ENCODE assay signal across 13 cellular contexts in genomic region chr22:43085658-43086606, GRCh38. TPM values are rescaled to one million over a fixed set of nuclear protein-coding genes. Genes with fewer than 3 reads are reported as not detected.
DNase-seq lines count a peak whose midpoint lies in the region; ATAC-seq and TF ChIP-seq lines count a peak whose summit lies in the region.
"Had no signal": no experiment of that assay in that cellular context is flagged by ENCODE, and none has a peak within 500 bp of the region (broad histone marks: within the 10 kb centered on the region; RNA-seq: fewer than 3 reads in every experiment).

No MANE protein-coding gene starts in this region.

- H3K27me3 Mint-ChIP-seq in CD4-positive, alpha-beta T cell, result no peaks in the 10 kb centered on the region
- H3K27me3 Mint-ChIP-seq in activated CD4-positive, alpha-beta memory T cell treated with anti-CD3 and anti-CD28 coated beads, Interleukin-2, amount 10 ng/mL, durations not matched to agents 7 days and 5 days, result no peaks in the 10 kb centered on the region
- H3K27me3 Mint-ChIP-seq: stimulated activated naive CD8-positive, alpha-beta T cell treated with anti-CD3 and anti-CD28 coated beads, Interleukin-15, Interleukin-2, amounts not matched to agents 100 ng/mL and 50 ng/mL, for 24 hours had no signal

- peaks cover 16% of the 10 kb centered on the region for H3K4me1 Mint-ChIP-seq in CD4-positive, alpha-beta T cell (ENCODE audit: low read depth)
- peaks cover 27% of the 10 kb centered on the region for H3K4me1 Mint-ChIP-seq in activated CD4-positive, alpha-beta memory T cell treated with anti-CD3 and anti-CD28 coated beads, Interleukin-2, amount 10 ng/mL, durations not matched to agents 7 days and 5 days

- no peaks in the 10 kb centered on the region for H3K27me3 ChIP-seq in CD4-positive, alpha-beta T cell (ENCODE audit: control insufficient read depth, insufficient read depth, low read length)
- H3K27me3 ChIP-seq in right cardiac atrium (ENCODE audit: control insufficient read depth, insufficient read depth), result no peaks in the 10 kb centered on the region

- CTCF ChIA-PET in CD4-positive, alpha-beta T cell (lab: Charles Lee), result no interaction called here
- CTCF ChIA-PET in activated CD4-positive, alpha-beta memory T cell treated with anti-CD3 and anti-CD28 coated beads, Interleukin-2, amount 10 ng/mL, durations not matched to agents 7 days and 5 days (lab: Charles Lee), result interaction anchor here (0.5 to 0.7 kb wide), 3 partner anchors 17 to 245 kb away, joined by 4 to 5 read pairs (median 4); no protein-coding TSS in a partner anchor

- no peak for DNase-seq in CD4-positive, alpha-beta T cell
- peak; percentile 69 for DNase-seq in GM13976 (ENCODE audit: low spot score)
- peak; percentile 18 for DNase-seq in activated CD4-positive, alpha-beta memory T cell treated with anti-CD3 and anti-CD28 coated beads, Interleukin-2, amount 10 ng/mL, durations not matched to agents 7 days and 5 days
- peak; percentile 35 to 70 (median 70) for DNase-seq in right cardiac atrium
- DNase-seq in G401 (ENCODE audit: low spot score), result no peak
- DNase-seq in NAMALWA (ENCODE audit: low spot score), result no peak
- DNase-seq in D341Med (ENCODE audit: low spot score), result no peak
- DNase-seq: NCI-H2029; stimulated activated CD4-positive, alpha-beta T cell treated with anti-CD3 and anti-CD28 coated beads, Interleukin-4, amount 100 ng/mL, for 24 hours had no signal

- H3K4me3 ChIP-seq in right cardiac atrium (ENCODE audit: low read length), result no peak overlapping the region

- H3K36me3 Mint-ChIP-seq in CD4-positive, alpha-beta T cell (ENCODE audit: low read depth), result peaks cover 4% of the 10 kb centered on the region
- H3K36me3 Mint-ChIP-seq in activated CD4-positive, alpha-beta memory T cell treated with anti-CD3 and anti-CD28 coated beads, Interleukin-2, amount 10 ng/mL, durations not matched to agents 7 days and 5 days (ENCODE audit: low read depth), result peaks cover 10% of the 10 kb centered on the region

- no peaks in the 10 kb centered on the region for H3K4me1 ChIP-seq in right cardiac atrium (ENCODE audit: control insufficient read depth, insufficient read depth, low read length)

- H3K9me3 Mint-ChIP-seq in CD4-positive, alpha-beta T cell, result no peaks in the 10 kb centered on the region
- no peaks in the 10 kb centered on the region for H3K9me3 Mint-ChIP-seq in activated CD4-positive, alpha-beta memory T cell treated with anti-CD3 and anti-CD28 coated beads, Interleukin-2, amount 10 ng/mL, durations not matched to agents 7 days and 5 days
- H3K9me3 Mint-ChIP-seq: stimulated activated naive CD8-positive, alpha-beta T cell treated with anti-CD3 and anti-CD28 coated beads, Interleukin-15, Interleukin-2, amounts not matched to agents 100 ng/mL and 50 ng/mL, for 24 hours had no signal

- no peak for ATAC-seq in CD4-positive, alpha-beta T cell (ENCODE audit: poor library complexity)
- ATAC-seq in right cardiac atrium, result no peak
- ATAC-seq in GM21717 (IDR thresholded peaks at IDR 0.05; ENCODE audit: unreplicated experiment), result no peak

- no peak overlapping the region for H3K27ac ChIP-seq in CD4-positive, alpha-beta T cell (ENCODE audit: low read depth, low read length)
- H3K27ac ChIP-seq in right cardiac atrium (ENCODE audit: low read length), result peak overlapping the region; percentile 3
- H3K27ac ChIP-seq: C4-2B had no signal

- in situ Hi-C loops in GM13976 (cut with MboI; ENCODE audit: low sequenced_read_pairs, unreplicated experiment), result no loop called here
- in situ Hi-C loops in G401 (cut with HindIII; ENCODE audit: low sequenced_read_pairs), result no loop called here

- intact Hi-C loops in CD4-positive, alpha-beta T cell (cut with DNase I, micrococcal nuclease), result no loop called here
- intact Hi-C loops in right cardiac atrium (cut with DNase I), result no loop called here

- POLR2A ChIA-PET in CD4-positive, alpha-beta T cell (lab: Charles Lee), result no interaction called here
- POLR2A ChIA-PET in activated CD4-positive, alpha-beta memory T cell treated with anti-CD3 and anti-CD28 coated beads, Interleukin-2, amount 10 ng/mL, durations not matched to agents 7 days and 5 days (lab: Charles Lee), result interaction anchor here (0.9 to 1.1 kb wide), 4 partner anchors 56 to 472 kb away, joined by 3 to 4 read pairs (median 4); partner anchors contain the start of genes PACSIN2 and POLDIP3

- H3K4me3 Mint-ChIP-seq in CD4-positive, alpha-beta T cell, result peak overlapping the region; percentile 56
- H3K4me3 Mint-ChIP-seq in activated CD4-positive, alpha-beta memory T cell treated with anti-CD3 and anti-CD28 coated beads, Interleukin-2, amount 10 ng/mL, durations not matched to agents 7 days and 5 days, result no peak overlapping the region
- H3K4me3 Mint-ChIP-seq: stimulated activated naive CD8-positive, alpha-beta T cell treated with anti-CD3 and anti-CD28 coated beads, Interleukin-15, Interleukin-2, amounts not matched to agents 100 ng/mL and 50 ng/mL, for 24 hours had no signal

- peak overlapping the region; percentile 51 for H3K27ac Mint-ChIP-seq in CD4-positive, alpha-beta T cell
- peak overlapping the region; percentile 73 for H3K27ac Mint-ChIP-seq in activated CD4-positive, alpha-beta memory T cell treated with anti-CD3 and anti-CD28 coated beads, Interleukin-2, amount 10 ng/mL, durations not matched to agents 7 days and 5 days
- H3K27ac Mint-ChIP-seq: stimulated activated naive CD8-positive, alpha-beta T cell treated with anti-CD3 and anti-CD28 coated beads, Interleukin-15, Interleukin-2, amounts not matched to agents 100 ng/mL and 50 ng/mL, for 24 hours had no signal

- H3K9me3 ChIP-seq in CD4-positive, alpha-beta T cell (ENCODE audit: control insufficient read depth, low read length), result no peaks in the 10 kb centered on the region
- no peaks in the 10 kb centered on the region for H3K9me3 ChIP-seq in right cardiac atrium (ENCODE audit: control insufficient read depth, low read length)

- WGBS in right cardiac atrium, result 64% methylated on average over 19 of the region's 19 CpGs

- no peak for TF ChIP-seq CTCF in CD4-positive, alpha-beta T cell (IDR thresholded peaks at IDR 0.05)
- TF ChIP-seq CTCF in GM13976 (IDR thresholded peaks at IDR 0.05; ENCODE audit: borderline replicate concordance, control extremely low read depth, extremely low read depth, insufficient read depth, missing control alignments), result no peak

RNA-seq across cellular contexts. Expression of gene TTLL1, which starts 3.3 kb away (rescaled TPM):
- total RNA-seq in CD4-positive, alpha-beta T cell, result 1 to 10 TPM; 2.6 to 2.8 TPM
- total RNA-seq in activated CD4-positive, alpha-beta memory T cell treated with anti-CD3 and anti-CD28 coated beads, Interleukin-2, amount 10 ng/mL, durations not matched to agents 7 days and 5 days, result 1 to 10 TPM; 8.5 to 9.1 TPM
- 1 to 10 TPM; 4.2 to 6.8 (median 6.2) TPM for total RNA-seq in right cardiac atrium
- 6.0 TPM for polyA plus RNA-seq in right cardiac atrium
- total RNA-seq in G401 (2014; rRNA removed; shearing (Covaris generic)), result 7.1 and 10.3 TPM in 2 replicates

RNA-seq across cellular contexts. Expression of gene BIK, which starts 24.6 kb away (rescaled TPM):
- total RNA-seq in CD4-positive, alpha-beta T cell, result 1 to 10 TPM; 1.6 to 2.1 TPM
- 1 to 10 TPM; 2.6 TPM for total RNA-seq in activated CD4-positive, alpha-beta memory T cell treated with anti-CD3 and anti-CD28 coated beads, Interleukin-2, amount 10 ng/mL, durations not matched to agents 7 days and 5 days
- total RNA-seq in right cardiac atrium, result under 1 TPM in 3 of 4 donors, not detected in 1; 0.31 to 0.34 (median 0.32) TPM
- 0.52 TPM for polyA plus RNA-seq in right cardiac atrium
- 4.6 and 6.9 TPM in 2 replicates for total RNA-seq in G401 (2014; rRNA removed; shearing (Covaris generic))
- total RNA-seq: frontal cortex had no signal

RNA-seq across cellular contexts. Expression of gene MCAT, which starts 57.3 kb away (rescaled TPM):
- 10 to 100 TPM; 16.1 to 18.0 TPM for total RNA-seq in CD4-positive, alpha-beta T cell
- 1 to 10 TPM; 8.5 to 8.8 TPM for total RNA-seq in activated CD4-positive, alpha-beta memory T cell treated with anti-CD3 and anti-CD28 coated beads, Interleukin-2, amount 10 ng/mL, durations not matched to agents 7 days and 5 days
- total RNA-seq in right cardiac atrium, result 10 to 100 TPM; 12.5 to 13.8 (median 13.6) TPM
- 14.5 TPM for polyA plus RNA-seq in right cardiac atrium
- total RNA-seq in G401 (2014; rRNA removed; shearing (Covaris generic)), result 23.4 and 35.6 TPM in 2 replicates

Comparison
In these comparisons a context has a peak if more than half of its experiments do, and no peak if none do; other contexts are left out.
1. DNase-seq: peak in GM13976 (single experiment), activated CD4-positive, alpha-beta memory T cell treated with anti-CD3 and anti-CD28 coated beads, Interleukin-2, amount 10 ng/mL, durations not matched to agents 7 days and 5 days (single experiment) and right cardiac atrium (3 of 3); none in CD4-positive, alpha-beta T cell (0 of 10), G401 (single experiment), NAMALWA (single experiment) and D341Med (single experiment).